ENCODE assay signal across 1 cellular context in genomic region chr19:55673465-55673864, GRCh38.
TF ChIP-seq lines count a peak whose summit lies in the region.

No MANE protein-coding gene starts in this region.

TF ChIP-seq in A549, 52 proteins besides CTCF, POLR2A, EP300 and RAD21:
- TF ChIP-seq HOXA7 (CRISPR knock-in tag; IDR thresholded peaks at IDR 0.05) (no peak), GATA3 (IDR thresholded peaks at IDR 0.05; ENCODE audit: borderline replicate concordance) (no peak), ATOH8 (CRISPR knock-in tag; IDR thresholded peaks at IDR 0.05; ENCODE audit: low read depth) (no peak), HMGXB4 (CRISPR knock-in tag; IDR thresholded peaks at IDR 0.05; ENCODE audit: borderline replicate concordance) (no peak), JUNB (IDR thresholded peaks at IDR 0.05) (no peak)
